Comparison of ENCODE assay signal across 10 cellular contexts in genomic region chr16:65119905-65120341, GRCh38. TPM values are rescaled to one million over a fixed set of nuclear protein-coding genes. Genes with fewer than 3 reads are reported as not detected.
DNase-seq lines count a peak whose midpoint lies in the region; ATAC-seq, FAIRE-seq and TF ChIP-seq lines count a peak whose summit lies in the region.
"Had no signal": no experiment of that assay in that cellular context is flagged by ENCODE, and none has a peak within 500 bp of the region (broad histone marks: within the 10 kb centered on the region; RNA-seq: fewer than 3 reads in every experiment).

No MANE protein-coding gene starts in this region.

- H3K36me3 ChIP-seq in H7 (replicated peaks; ENCODE audit: control insufficient read depth, insufficient read depth, low read length), result no peaks in the 10 kb centered on the region
- no peaks in the 10 kb centered on the region for H3K36me3 ChIP-seq in kidney (ENCODE audit: control insufficient read depth in 1 of 2, insufficient read depth in 2 of 2, low read length in 2 of 2)
- H3K36me3 ChIP-seq: right lobe of liver had no signal

- TF ChIP-seq CTCF in kidney (IDR thresholded peaks at IDR 0.05; ENCODE audit: borderline replicate concordance, extremely low read depth, insufficient read depth) (no peak), GM10248 (IDR thresholded peaks at IDR 0.05; ENCODE audit: control extremely low read depth, extremely low read depth, low read depth, missing control alignments) (no peak)

- peak overlapping the region in 1 of 2 donors; percentile 77 for H3K27ac ChIP-seq in kidney (ENCODE audit: low read depth in 2 of 2, low read length in 2 of 2)
- H3K27ac ChIP-seq: right lobe of liver had no signal

- CTCF ChIA-PET in GM10248 (lab: Yijun Ruan, JAX), result no interaction called here
- CTCF ChIA-PET in activated CD4-positive, alpha-beta memory T cell treated with anti-CD3 and anti-CD28 coated beads, Interleukin-2, amount 10 ng/mL, durations not matched to agents 7 days and 5 days (lab: Charles Lee), result no interaction called here

- peaks cover 53% of the 10 kb centered on the region for H3K27me3 ChIP-seq in H7 (ENCODE audit: control insufficient read depth, insufficient read depth, low read length)

- no peaks in the 10 kb centered on the region for H3K9me3 ChIP-seq in kidney (ENCODE audit: control insufficient read depth in 1 of 2, low read length in 2 of 2)
- H3K9me3 ChIP-seq: body of pancreas, right lobe of liver had no signal

- H3K9ac ChIP-seq in kidney (ENCODE audit: low read length in 2 of 2), result no peak overlapping the region

- DNase-seq in H7 (no peak), cerebellar cortex (ENCODE audit: low spot score) (peak; percentile 49), kidney (no peak), GM10248 (ENCODE audit: extremely low spot score) (no peak), NCI-H2107 treated with DMSO at 0.1 percent for 48 hours (lab: John Stamatoyannopoulos, UW; ENCODE audit: unreplicated experiment) (no peak)
- no peak for DNase-seq in stimulated activated naive B cell treated with anti-CD40 and anti-IgM and Interleukin-4, amounts not matched to agents 10 μg/mL and 1 μg/mL and 100 μg/mL, for 72 hours
- no peak for DNase-seq in activated CD4-positive, alpha-beta memory T cell treated with anti-CD3 and anti-CD28 coated beads, Interleukin-2, amount 10 ng/mL, durations not matched to agents 7 days and 5 days
- DNase-seq: body of pancreas, right lobe of liver had no signal

- no peaks in the 10 kb centered on the region for H3K36me3 Mint-ChIP-seq in stimulated activated naive B cell treated with anti-CD40 and anti-IgM and Interleukin-4, amounts not matched to agents 10 μg/mL and 1 μg/mL and 100 μg/mL, for 72 hours
- H3K36me3 Mint-ChIP-seq in activated CD4-positive, alpha-beta memory T cell treated with anti-CD3 and anti-CD28 coated beads, Interleukin-2, amount 10 ng/mL, durations not matched to agents 7 days and 5 days (ENCODE audit: low read depth), result no peaks in the 10 kb centered on the region

- H3K4me1 ChIP-seq in kidney (ENCODE audit: control insufficient read depth in 1 of 2, insufficient read depth in 1 of 2, low read depth in 1 of 2, low read length in 2 of 2), result peaks cover 4% of the 10 kb centered on the region in 2 donors

- intact Hi-C loops in kidney (cut with DNase I), result no loop called here

- H3K4me3 Mint-ChIP-seq in stimulated activated naive B cell treated with anti-CD40 and anti-IgM and Interleukin-4, amounts not matched to agents 10 μg/mL and 1 μg/mL and 100 μg/mL, for 72 hours, result no peak overlapping the region
- H3K4me3 Mint-ChIP-seq in activated CD4-positive, alpha-beta memory T cell treated with anti-CD3 and anti-CD28 coated beads, Interleukin-2, amount 10 ng/mL, durations not matched to agents 7 days and 5 days, result no peak overlapping the region

- ATAC-seq in stimulated activated naive B cell treated with anti-CD40 and anti-IgM and Interleukin-4, amounts not matched to agents 10 μg/mL and 1 μg/mL and 100 μg/mL, for 72 hours (replicated peaks), result no peak
- ATAC-seq in GM21723 (IDR thresholded peaks at IDR 0.05; ENCODE audit: unreplicated experiment), result no peak
- ATAC-seq: body of pancreas, right lobe of liver had no signal

- peaks cover 37 to 59% of the 10 kb centered on the region in 2 donors for H3K27me3 Mint-ChIP-seq in stimulated activated naive B cell treated with anti-CD40 and anti-IgM and Interleukin-4, amounts not matched to agents 10 μg/mL and 1 μg/mL and 100 μg/mL, for 72 hours
- H3K27me3 Mint-ChIP-seq in activated CD4-positive, alpha-beta memory T cell treated with anti-CD3 and anti-CD28 coated beads, Interleukin-2, amount 10 ng/mL, durations not matched to agents 7 days and 5 days, result peaks cover 31% of the 10 kb centered on the region

- peak overlapping the region; percentile 62 for H3K27ac Mint-ChIP-seq in stimulated activated naive B cell treated with anti-CD40 and anti-IgM and Interleukin-4, amounts not matched to agents 10 μg/mL and 1 μg/mL and 100 μg/mL, for 72 hours
- H3K27ac Mint-ChIP-seq in activated CD4-positive, alpha-beta memory T cell treated with anti-CD3 and anti-CD28 coated beads, Interleukin-2, amount 10 ng/mL, durations not matched to agents 7 days and 5 days, result no peak overlapping the region

- no peaks in the 10 kb centered on the region for H3K9me3 Mint-ChIP-seq in stimulated activated naive B cell treated with anti-CD40 and anti-IgM and Interleukin-4, amounts not matched to agents 10 μg/mL and 1 μg/mL and 100 μg/mL, for 72 hours
- no peaks in the 10 kb centered on the region for H3K9me3 Mint-ChIP-seq in activated CD4-positive, alpha-beta memory T cell treated with anti-CD3 and anti-CD28 coated beads, Interleukin-2, amount 10 ng/mL, durations not matched to agents 7 days and 5 days

- POLR2A ChIA-PET in GM10248 (lab: Yijun Ruan, JAX), result no interaction called here
- POLR2A ChIA-PET in activated CD4-positive, alpha-beta memory T cell treated with anti-CD3 and anti-CD28 coated beads, Interleukin-2, amount 10 ng/mL, durations not matched to agents 7 days and 5 days (lab: Charles Lee), result no interaction called here

- H3K4me3 ChIP-seq in H7 (ENCODE audit: insufficient read depth, low read depth, low read length) (peak overlapping the region; percentile 14), kidney (ENCODE audit: low read length in 2 of 2) (peak overlapping the region; percentile 12 to 65)
- H3K4me3 ChIP-seq: body of pancreas had no signal

- no peak for FAIRE-seq in kidney (lab: Jason Lieb, UNC)

- H3K4me1 Mint-ChIP-seq in stimulated activated naive B cell treated with anti-CD40 and anti-IgM and Interleukin-4, amounts not matched to agents 10 μg/mL and 1 μg/mL and 100 μg/mL, for 72 hours, result peaks cover 0 to 2% of the 10 kb centered on the region in 2 donors
- H3K4me1 Mint-ChIP-seq in activated CD4-positive, alpha-beta memory T cell treated with anti-CD3 and anti-CD28 coated beads, Interleukin-2, amount 10 ng/mL, durations not matched to agents 7 days and 5 days, result no peaks in the 10 kb centered on the region

RNA-seq across cellular contexts. Expression of gene CDH11, which starts 1.9 kb away (rescaled TPM):
- total RNA-seq in H7 (2014; rRNA removed; shearing (Covaris generic)), result 10.2 and 12.9 TPM in 2 replicates
- total RNA-seq in kidney, result 44.9 TPM
- 3.0 TPM for polyA plus RNA-seq in kidney (ENCODE audit: insufficient read depth, low read depth, low replicate concordance)
- not detected for total RNA-seq in activated CD4-positive, alpha-beta memory T cell treated with anti-CD3 and anti-CD28 coated beads, Interleukin-2, amount 10 ng/mL, durations not matched to agents 7 days and 5 days

Comparison
In these comparisons a context has a peak if more than half of its experiments do, and no peak if none do; other contexts are left out.
1. RNA of gene CDH11, which starts 1.9 kb away (total RNA-seq): 44.9 TPM in kidney (single experiment) and 10.2 to 12.9 TPM in H7; not detected in activated CD4-positive, alpha-beta memory T cell treated with anti-CD3 and anti-CD28 coated beads, Interleukin-2, amount 10 ng/mL, durations not matched to agents 7 days and 5 days; every median in the first group is over 10 times any median in the second.